Comparison of ENCODE assay signal across 23 cellular contexts in genomic region chr18:22998336-22998735, GRCh38.
"Had no signal": no experiment of that assay in that cellular context is flagged by ENCODE, and none has a peak within 500 bp of the region (broad histone marks: within the 10 kb centered on the region; RNA-seq: fewer than 3 reads in every experiment).

No MANE protein-coding gene starts in this region.

- H3K27ac Mint-ChIP-seq: activated CD4-positive, alpha-beta T cell treated with anti-CD3 and anti-CD28 coated beads for 36 hours; activated naive CD4-positive, alpha-beta T cell treated with anti-CD3 and anti-CD28 coated beads, Interleukin-2, amount 10 ng/mL, durations not matched to agents 7 days and 5 days; naive thymus-derived CD4-positive, alpha-beta T cell; stimulated activated naive B cell treated with anti-CD40 and anti-IgM and Interleukin-4, amounts not matched to agents 10 μg/mL and 1 μg/mL and 100 μg/mL, for 72 hours had no signal

- H3K27ac ChIP-seq: epithelial cell of prostate, esophagus squamous epithelium, parathyroid adenoma, right atrium auricular region, suprapubic skin, tibial nerve had no signal

- H3K4me3 Mint-ChIP-seq: activated CD4-positive, alpha-beta T cell treated with anti-CD3 and anti-CD28 coated beads for 36 hours; activated naive CD4-positive, alpha-beta T cell treated with anti-CD3 and anti-CD28 coated beads, Interleukin-2, amount 10 ng/mL, durations not matched to agents 7 days and 5 days; central memory CD8-positive, alpha-beta T cell; naive thymus-derived CD4-positive, alpha-beta T cell; stimulated activated naive B cell treated with anti-CD40 and anti-IgM and Interleukin-4, amounts not matched to agents 10 μg/mL and 1 μg/mL and 100 μg/mL, for 72 hours had no signal

- H3K4me1 ChIP-seq: breast epithelium, esophagus squamous epithelium, parathyroid adenoma, right atrium auricular region, suprapubic skin, tibial nerve had no signal

- H3K27me3 Mint-ChIP-seq: activated CD4-positive, alpha-beta T cell treated with anti-CD3 and anti-CD28 coated beads for 36 hours; activated naive CD4-positive, alpha-beta T cell treated with anti-CD3 and anti-CD28 coated beads, Interleukin-2, amount 10 ng/mL, durations not matched to agents 7 days and 5 days; central memory CD8-positive, alpha-beta T cell; naive thymus-derived CD4-positive, alpha-beta T cell; stimulated activated naive B cell treated with anti-CD40 and anti-IgM and Interleukin-4, amounts not matched to agents 10 μg/mL and 1 μg/mL and 100 μg/mL, for 72 hours had no signal

- ATAC-seq: activated CD4-positive, alpha-beta T cell treated with anti-CD3 and anti-CD28 coated beads for 36 hours; naive thymus-derived CD4-positive, alpha-beta T cell; stimulated activated naive B cell treated with anti-CD40 and anti-IgM and Interleukin-4, amounts not matched to agents 10 μg/mL and 1 μg/mL and 100 μg/mL, for 72 hours had no signal

- H3K9me3 Mint-ChIP-seq: activated naive CD4-positive, alpha-beta T cell treated with anti-CD3 and anti-CD28 coated beads, Interleukin-2, amount 10 ng/mL, durations not matched to agents 7 days and 5 days; central memory CD8-positive, alpha-beta T cell; naive thymus-derived CD4-positive, alpha-beta T cell; stimulated activated naive B cell treated with anti-CD40 and anti-IgM and Interleukin-4, amounts not matched to agents 10 μg/mL and 1 μg/mL and 100 μg/mL, for 72 hours had no signal

- H3K9ac ChIP-seq: parathyroid adenoma had no signal

- H3K4me1 Mint-ChIP-seq: activated CD4-positive, alpha-beta T cell treated with anti-CD3 and anti-CD28 coated beads for 36 hours; central memory CD8-positive, alpha-beta T cell; stimulated activated naive B cell treated with anti-CD40 and anti-IgM and Interleukin-4, amounts not matched to agents 10 μg/mL and 1 μg/mL and 100 μg/mL, for 72 hours had no signal

- H3K27me3 ChIP-seq: breast epithelium, esophagus squamous epithelium, right atrium auricular region, suprapubic skin, tibial nerve had no signal

- H3K9me3 ChIP-seq: breast epithelium, esophagus squamous epithelium, right atrium auricular region, suprapubic skin, tibial nerve had no signal

- DNase-seq: activated CD4-positive, alpha-beta T cell treated with anti-CD3 and anti-CD28 coated beads for 36 hours; activated CD4-positive, CD25-positive, alpha-beta regulatory T cell; activated effector memory CD4-positive, alpha-beta T cell treated with anti-CD3 and anti-CD28 coated beads, Interleukin-2, amount 50 U/mL, for 16 hours; activated naive CD4-positive, alpha-beta T cell treated with anti-CD3 and anti-CD28 coated beads, Interleukin-2, amount 10 ng/mL, durations not matched to agents 7 days and 5 days; amniotic stem cell; effector CD4-positive, alpha-beta T cell; esophagus squamous epithelium; foreskin melanocyte; islet precursor cell; mammary epithelial cell; midbrain; naive thymus-derived CD4-positive, alpha-beta T cell; nucleus accumbens; stimulated activated CD4-positive, alpha-beta T cell treated with anti-CD3 and anti-CD28 coated beads, Interleukin-15, amount 100 ng/mL, for 24 hours; stimulated activated CD4-positive, alpha-beta T cell treated with anti-CD3 and anti-CD28 coated beads, Interleukin-2, amount 100 ng/mL, for 24 hours; stimulated activated naive B cell treated with anti-CD40 and anti-IgM and Interleukin-4, amounts not matched to agents 10 μg/mL and 1 μg/mL and 100 μg/mL, for 72 hours had no signal

- H3K79me2 ChIP-seq: parathyroid adenoma had no signal

- H3K4me3 ChIP-seq: breast epithelium, esophagus squamous epithelium, right atrium auricular region, suprapubic skin, tibial nerve had no signal

- H2AFZ ChIP-seq: parathyroid adenoma had no signal
